ENCODE assay signal across 13 cellular contexts in genomic region chr11:66951927-66952337, GRCh38. TPM values are rescaled to one million over a fixed set of nuclear protein-coding genes. Genes with fewer than 3 reads are reported as not detected.
DNase-seq lines count a peak whose midpoint lies in the region; ATAC-seq, FAIRE-seq and TF ChIP-seq lines count a peak whose summit lies in the region.
"Had no signal": no experiment of that assay in that cellular context is flagged by ENCODE, and none has a peak within 500 bp of the region (broad histone marks: within the 10 kb centered on the region; RNA-seq: fewer than 3 reads in every experiment).

No MANE protein-coding gene starts in this region.

- no peak overlapping the region for H2AFZ ChIP-seq in neuronal stem cell (ENCODE audit: low read length)

- FAIRE-seq in small intestine (lab: Jason Lieb, UNC) = no peak

- POLR2A ChIA-PET in A673 (lab: Charles Lee; ENCODE audit: low non-redundant PET) = no interaction called here

- H3K79me1 ChIP-seq in neuronal stem cell (ENCODE audit: low read depth, low read length) = peaks cover 2% of the 10 kb centered on the region

- H3K14ac ChIP-seq in neuronal stem cell (ENCODE audit: low read length) = no peak overlapping the region

- no peak overlapping the region for H3K23ac ChIP-seq in neuronal stem cell (ENCODE audit: low read depth, low read length, poor library complexity)

- H2AK5ac ChIP-seq in neuronal stem cell (ENCODE audit: low read depth, low read length) = no peak overlapping the region

- H3K4me1 ChIP-seq in A673 (ENCODE audit: insufficient read depth, low read length, poor library complexity, severe bottlenecking) (peaks cover 29% of the 10 kb centered on the region), small intestine (ENCODE audit: control insufficient read depth in 2 of 2, insufficient read depth in 1 of 2, low read depth in 1 of 2, low read length in 1 of 2) (peaks cover 0 to 5% of the 10 kb centered on the region in 2 donors), neuronal stem cell (ENCODE audit: control insufficient read depth in 2 of 2, insufficient read depth in 1 of 2, low read depth in 1 of 2, low read length in 2 of 2) (peaks cover 2% of the 10 kb centered on the region in 2 donors)
- H3K4me1 ChIP-seq: left ventricle myocardium inferior had no signal

- DNase-seq in A673 (ENCODE audit: low spot score) = peak; percentile 71
- DNase-seq in NCI-H1105 (lab: John Stamatoyannopoulos, UW) = peak; percentile 43
- peak; percentile 94 for DNase-seq in RPMI7951 (ENCODE audit: low read depth)
- peak; percentile 24 to 56 for DNase-seq in left colon
- DNase-seq in NCI-H226 = no peak
- no peak for DNase-seq in small intestine
- no peak for DNase-seq in neuronal stem cell (ENCODE audit: low spot score)
- DNase-seq in ecto neural progenitor cell (ENCODE audit: low spot score) = no peak
- DNase-seq: activated CD8-positive, alpha-beta memory T cell treated with anti-CD3 and anti-CD28 coated beads, Interleukin-2, amount 50 U/mL, for 48 hours; left ventricle myocardium inferior; NK-92 treated with Interleukin-12 subunit alpha and Interleukin-12 subunit beta, amount 100 ng/mL, for 24 hours; T1000 had no signal

- H3K4ac ChIP-seq in neuronal stem cell (ENCODE audit: low read length) = no peak overlapping the region

- no peak overlapping the region for H2BK15ac ChIP-seq in neuronal stem cell (ENCODE audit: low read length)

- WGBS in small intestine, 3 donors = 24 to 44% (median 32%) methylated on average over 7 of the region's 7 CpGs
- no CpG with 5 or more reads among the region's 7 CpGs for WGBS in neuronal stem cell (ENCODE audit: extremely low coverage in 2 of 2, insufficient read length in 2 of 2, insufficient replicate concordance in 1 of 2), 2 donors

- H3K27me3 ChIP-seq in A673 (replicated peaks; ENCODE audit: insufficient read depth, low read depth, low read length, poor library complexity) = no peaks in the 10 kb centered on the region
- H3K27me3 ChIP-seq in small intestine (ENCODE audit: control insufficient read depth in 2 of 2, insufficient read depth in 2 of 2, low read length in 2 of 2) = no peaks in the 10 kb centered on the region
- no peaks in the 10 kb centered on the region for H3K27me3 ChIP-seq in neuronal stem cell (ENCODE audit: control insufficient read depth in 3 of 3, insufficient read depth in 3 of 3, low read depth in 1 of 3, low read length in 3 of 3)

- no peak overlapping the region for H3K9ac ChIP-seq in neuronal stem cell (ENCODE audit: low read depth, low read length, poor library complexity)

- H3K4me3 ChIP-seq in A673 (ENCODE audit: low read depth, low read length, poor library complexity, severe bottlenecking) = no peak overlapping the region
- no peak overlapping the region for H3K4me3 ChIP-seq in small intestine (ENCODE audit: low read depth in 1 of 2, low read length in 2 of 2)
- H3K4me3 ChIP-seq in neuronal stem cell (ENCODE audit: low read length in 2 of 2) = no peak overlapping the region
- H3K4me3 ChIP-seq: left ventricle myocardium inferior had no signal

- no peak overlapping the region for H2BK12ac ChIP-seq in neuronal stem cell (ENCODE audit: low read length)

- no peak overlapping the region for H2BK5ac ChIP-seq in neuronal stem cell (ENCODE audit: low read length)

- no peak overlapping the region for H3K4me2 ChIP-seq in neuronal stem cell (ENCODE audit: insufficient read depth, low read length, poor library complexity, severe bottlenecking)

- CTCF ChIA-PET in A673 (lab: Charles Lee) = no interaction called here

- H4K8ac ChIP-seq in neuronal stem cell (ENCODE audit: low read depth, low read length) = no peak overlapping the region

- H3K36me3 ChIP-seq in A673 (ENCODE audit: insufficient read depth, low read length, poor library complexity, severe bottlenecking) (peaks cover 5% of the 10 kb centered on the region), small intestine (ENCODE audit: control insufficient read depth in 2 of 2, insufficient read depth in 2 of 2, low read length in 2 of 2) (no peaks in the 10 kb centered on the region), neuronal stem cell (replicated peaks in 1 of 2; ENCODE audit: control insufficient read depth in 2 of 2, insufficient read depth in 2 of 2, low read length in 2 of 2) (peaks cover 0 to 2% of the 10 kb centered on the region in 2 donors)
- H3K36me3 ChIP-seq: left ventricle myocardium inferior had no signal

- no peak for TF ChIP-seq CTCF in A673 (conservative IDR thresholded peaks at IDR 0.05; ENCODE audit: low read depth, low read length)

- no peak overlapping the region for H4K91ac ChIP-seq in neuronal stem cell (ENCODE audit: low read depth, low read length, poor library complexity)

- H3K9me3 ChIP-seq in A673 (ENCODE audit: low read depth, low read length, poor library complexity, severe bottlenecking) = no peaks in the 10 kb centered on the region
- no peaks in the 10 kb centered on the region for H3K9me3 ChIP-seq in small intestine (ENCODE audit: control insufficient read depth, low read depth)
- no peaks in the 10 kb centered on the region for H3K9me3 ChIP-seq in neuronal stem cell (replicated peaks in 1 of 2; ENCODE audit: control insufficient read depth in 2 of 2, insufficient read depth in 1 of 2, low read depth in 1 of 2, low read length in 2 of 2)
- H3K9me3 ChIP-seq: left ventricle myocardium inferior had no signal

- no TSS peak for BruUV-seq in A673 (replicated peaks; lab: Mats Ljungman, UMichigan)

- H3K27ac ChIP-seq in A673 (ENCODE audit: low read depth, low read length, poor library complexity, severe bottlenecking) (peak overlapping the region; percentile 5), small intestine (ENCODE audit: low read depth in 1 of 2, low read length in 1 of 2) (no peak overlapping the region), neuronal stem cell (replicated peaks; ENCODE audit: low read length) (no peak overlapping the region)
- H3K27ac ChIP-seq: left ventricle myocardium inferior had no signal

- ATAC-seq in left colon = peak; percentile 83

- no peak overlapping the region for H3K18ac ChIP-seq in neuronal stem cell (ENCODE audit: low read length)

- intact Hi-C loops in A673 (cut with micrococcal nuclease; ENCODE audit: unreplicated experiment) = no loop called here
- intact Hi-C loops in left colon (cut with DNase I, micrococcal nuclease) = no loop called here

- H2BK120ac ChIP-seq in neuronal stem cell (ENCODE audit: low read depth, low read length) = no peak overlapping the region

RNA-seq across cellular contexts. Expression of gene PC, which starts 6.3 kb away (rescaled TPM):
- total RNA-seq in A673 (2021) (39.1 and 44.5 TPM in 2 replicates), left colon (10 to 100 TPM; 47.2 to 65.2 TPM)
- total RNA-seq in RPMI7951 (2014; rRNA removed; shearing (Covaris generic)) = 29.1 and 54.4 TPM in 2 replicates
- 10 to 100 TPM; 22.1 to 89.5 (median 71.1) TPM for polyA plus RNA-seq in small intestine
- 6.1 TPM for polyA plus RNA-seq in neuronal stem cell (2013, experiment 1 of 2)
- polyA plus RNA-seq in neuronal stem cell (2013, experiment 2 of 2) = 5.8 TPM

RNA-seq across cellular contexts. Expression of gene C11orf86, which starts 23.2 kb away (rescaled TPM):
- total RNA-seq in A673 (2021) (not detected in 2 replicates), left colon (10 to 100 TPM; 24.5 to 82.9 TPM)
- total RNA-seq in RPMI7951 (2014; rRNA removed; shearing (Covaris generic)) = not detected in 2 replicates
- 100 to 1,000 TPM in 2 of 3 donors, 10 to 100 TPM in 1; 63.6 to 801 (median 577) TPM for polyA plus RNA-seq in small intestine
- not detected for polyA plus RNA-seq in neuronal stem cell (2013, experiment 1 of 2)
- polyA plus RNA-seq in neuronal stem cell (2013, experiment 2 of 2) = not detected
- total RNA-seq: left ventricle myocardium inferior, renal cortical epithelial cell had no signal

Comparison
In these comparisons a context has a peak if more than half of its experiments do, and no peak if none do; other contexts are left out.
1. DNase-seq: peak in A673 (single experiment), NCI-H1105 (single experiment), RPMI7951 (single experiment) and left colon (2 of 2); none in NCI-H226 (single experiment), small intestine (single experiment), neuronal stem cell (single experiment) and ecto neural progenitor cell (single experiment).
2. RNA of gene C11orf86, which starts 23.2 kb away (total RNA-seq): 24.5 to 82.9 TPM in left colon; not detected in A673 and not detected in RPMI7951; every median in the first group is over 10 times any median in the second.